In the genomic region with DNA sequence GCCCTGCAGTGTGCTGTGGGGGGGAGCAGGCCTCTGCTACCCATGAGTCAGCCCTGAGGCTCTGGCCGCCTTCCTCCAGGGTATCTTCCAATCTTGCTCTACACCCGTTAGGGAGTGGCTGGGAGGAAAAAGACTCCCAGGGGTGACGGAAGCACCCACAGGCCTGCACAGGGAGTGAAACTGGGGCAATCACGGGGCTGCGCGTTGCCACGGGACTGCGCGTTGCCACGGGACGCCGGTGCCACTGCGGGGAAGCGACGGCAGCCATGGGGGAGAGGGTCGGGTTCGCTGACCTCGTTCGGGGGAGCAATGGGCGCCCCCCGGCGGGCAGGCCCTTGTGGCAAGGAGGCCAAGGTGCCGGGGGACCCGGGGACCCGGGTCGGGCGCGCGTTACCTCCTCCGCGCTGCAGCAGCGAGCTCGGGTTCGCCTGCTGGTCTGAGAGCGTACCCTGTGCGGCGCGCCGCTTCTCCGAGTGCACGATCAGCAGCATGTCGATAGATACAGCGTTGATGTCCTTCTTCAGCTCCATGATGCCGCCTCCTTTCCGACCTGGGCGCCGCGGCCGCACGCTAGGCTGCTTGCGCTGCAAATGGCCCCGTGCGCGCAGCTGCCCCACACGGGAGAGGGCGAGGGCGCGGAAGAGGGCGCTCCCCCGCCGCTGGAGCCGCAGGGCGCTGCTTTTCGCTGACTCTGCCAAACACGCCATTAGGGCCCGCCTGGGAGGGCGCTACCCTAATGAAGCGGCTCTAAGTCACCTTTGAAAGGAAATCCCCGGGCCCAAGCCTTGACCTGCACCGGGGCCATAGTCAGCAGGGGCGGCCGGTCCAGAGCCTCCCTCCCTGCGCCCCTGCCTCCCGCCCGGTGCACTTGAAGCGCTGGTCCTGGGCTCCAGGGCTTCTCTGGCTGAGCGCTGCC, we compare ENCODE assay signal across 8 cellular contexts. TPM values are rescaled to one million over a fixed set of nuclear protein-coding genes. Genes with fewer than 3 reads are reported as not detected.
DNase-seq lines count a peak whose midpoint lies in the region; ATAC-seq and TF ChIP-seq lines count a peak whose summit lies in the region.

A gene with protein sequence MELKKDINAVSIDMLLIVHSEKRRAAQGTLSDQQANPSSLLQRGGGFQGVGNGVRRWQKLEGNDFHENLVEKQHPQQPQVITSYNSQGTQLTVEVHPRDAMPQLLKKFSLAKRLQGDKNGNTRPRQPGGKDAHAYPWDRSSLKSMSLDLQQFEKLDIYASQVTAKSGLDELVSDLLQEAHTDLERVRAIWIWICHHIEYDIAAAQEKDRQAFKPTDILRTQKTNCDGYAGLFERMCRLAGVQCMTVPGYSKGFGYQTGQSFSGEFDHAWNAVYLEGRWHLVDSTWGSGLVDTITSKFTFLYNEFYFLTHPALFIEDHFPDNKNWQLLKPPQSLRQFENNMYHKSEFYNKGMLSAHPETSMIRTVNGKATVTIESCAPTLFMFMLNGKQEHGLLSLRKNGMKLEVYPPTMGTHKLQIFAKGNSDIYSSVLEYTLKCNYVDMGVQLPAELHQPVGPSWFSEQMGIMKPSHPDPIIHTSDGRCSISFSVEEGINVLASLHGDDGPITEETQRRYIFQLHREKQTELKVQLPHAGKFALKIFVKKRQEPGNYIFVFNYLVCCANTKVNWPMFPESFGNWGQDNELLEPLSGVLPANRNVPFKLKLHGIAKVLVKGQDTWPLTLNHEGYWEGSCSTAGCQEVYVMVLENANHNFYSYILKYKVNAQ (minus strand): TSS at position 592 of the 916 bp plus-strand sequence. CDS start 62 bp downstream, at position 530.

- DNase-seq in HAP-1 (ENCODE audit: low spot score in 2 of 2) (peak; percentile 20 to 69), SK-MEL-5 (ENCODE audit: low read depth, low spot score) (peak; percentile 11), fibroblast of lung (ENCODE audit: low read depth in 2 of 2) (peak; percentile 28 to 60), dedifferentiated amniotic fluid mesenchymal stem cell (ENCODE audit: extremely low spot score) (no peak)
- DNase-seq in NK-92 treated with Interleukin-12 subunit alpha and Interleukin-12 subunit beta, amount 100 ng/mL, for 24 hours (lab: John Stamatoyannopoulos, UW): no peak

- H3K27ac ChIP-seq in fibroblast of lung (ENCODE audit: insufficient read depth, low read length) (no peak within 1 kb of the TSS), mucosa of rectum (ENCODE audit: low read depth in 2 of 2, low read length in 2 of 2) (no peak within 1 kb of the TSS)

- H3K9me3 ChIP-seq in HAP-1 (no peaks in the 10 kb centered on the region), fibroblast of lung (ENCODE audit: control insufficient read depth, insufficient read depth, low read depth, low read length) (no peaks in the 10 kb centered on the region), mucosa of rectum (ENCODE audit: control insufficient read depth in 2 of 2, low read length in 2 of 2) (no peaks in the 10 kb centered on the region)

- peak within 1 kb of the TSS; percentile 68 for H2AFZ ChIP-seq in fibroblast of lung (ENCODE audit: low read length)

- H3K36me3 ChIP-seq in HAP-1 (replicated peaks) (no peaks in the 10 kb centered on the region), fibroblast of lung (ENCODE audit: control insufficient read depth, insufficient read depth, low read length) (no peaks in the 10 kb centered on the region), mucosa of rectum (ENCODE audit: control insufficient read depth in 2 of 2, insufficient read depth in 2 of 2, low read length in 2 of 2) (no peaks in the 10 kb centered on the region)

- peaks cover 6% of the 10 kb centered on the region; the same call in 1 of the 2 replicates for H3K4me1 ChIP-seq in HAP-1
- no peaks in the 10 kb centered on the region for H3K4me1 ChIP-seq in fibroblast of lung (ENCODE audit: control insufficient read depth, extremely low read depth, insufficient read depth, low read length)
- no peaks in the 10 kb centered on the region for H3K4me1 ChIP-seq in mucosa of rectum (ENCODE audit: control insufficient read depth in 2 of 2, insufficient read depth in 2 of 2, low read length in 2 of 2)

- peak within 1 kb of the TSS; percentile 77 for H3K4me2 ChIP-seq in fibroblast of lung (ENCODE audit: extremely low read depth, insufficient read depth, low read length)

- TF ChIP-seq CTCF in fibroblast of lung (conservative IDR thresholded peaks at IDR 0.05 in 1 of 2, IDR thresholded peaks at IDR 0.05 in 1 of 2; ENCODE audit: low read depth in 1 of 2, low read length in 2 of 2): peak in 1 of 2 donors; percentile 11

- ATAC-seq in HG03565 (IDR thresholded peaks at IDR 0.05; ENCODE audit: unreplicated experiment) (no peak), GM21576 (IDR thresholded peaks at IDR 0.05; ENCODE audit: unreplicated experiment) (no peak)

- in situ Hi-C loops in HAP-1 (cut with MboI; ENCODE audit: low sequenced_read_pairs) (no loop called here), SK-MEL-5 (cut with HindIII; ENCODE audit: low pct_unique_long_range_greater_than_20kb, low sequenced_read_pairs) (no loop called here)

- H3K79me2 ChIP-seq in fibroblast of lung (ENCODE audit: control insufficient read depth, insufficient read depth, low read length): no peaks in the 10 kb centered on the region

- H3K27me3 ChIP-seq in HAP-1 (ENCODE audit: low read depth) (no peaks in the 10 kb centered on the region), fibroblast of lung (ENCODE audit: control insufficient read depth, insufficient read depth, low read length) (no peaks in the 10 kb centered on the region), mucosa of rectum (ENCODE audit: control insufficient read depth in 2 of 2, insufficient read depth in 2 of 2, low read length in 2 of 2) (peaks cover 3 to 5% of the 10 kb centered on the region in 2 donors)

- no peaks in the 10 kb centered on the region for H4K20me1 ChIP-seq in fibroblast of lung (ENCODE audit: control insufficient read depth, extremely low read depth, insufficient read depth, low read length)

- H3K9ac ChIP-seq in fibroblast of lung (ENCODE audit: insufficient read depth, low read length) (no peak within 1 kb of the TSS), mucosa of rectum (ENCODE audit: low read depth in 1 of 2, low read length in 2 of 2) (no peak within 1 kb of the TSS)

- H3K4me3 ChIP-seq in HAP-1 (peak within 1 kb of the TSS; percentile 28), fibroblast of lung (replicated peaks in 1 of 4; ENCODE audit: control extremely low read depth in 1 of 4, insufficient read depth in 1 of 4, low read depth in 3 of 4, low read length in 4 of 4) (peak within 1 kb of the TSS; percentile 34 to 53 (median 36)), mucosa of rectum (ENCODE audit: low read length in 2 of 2) (peak within 1 kb of the TSS; percentile 39 to 45)

RNA-seq across cellular contexts. Expression of the gene that starts here (rescaled TPM):
- total RNA-seq in SK-MEL-5 (2014; rRNA removed; shearing (Covaris generic)): not detected in 2 replicates
- polyA plus RNA-seq in SK-MEL-5 (2015; cell fraction: cytosol; rRNA removed): not detected in 2 replicates
- not detected in 2 replicates for polyA plus RNA-seq in SK-MEL-5 (2015; cell fraction: nucleus; rRNA removed)
- under 0.01 and 0.51 TPM in 2 replicates for total RNA-seq in fibroblast of lung
- polyA plus RNA-seq in fibroblast of lung: 0.12 and 0.35 TPM in 2 replicates
- 0.21 and 0.36 TPM in 2 replicates for polyA plus RNA-seq in fibroblast of lung (2012)
- polyA minus RNA-seq in fibroblast of lung (ENCODE audit: low replicate concordance): 0.48 and 1.2 TPM in 2 replicates

Comparison
In these comparisons a context has a peak if more than half of its experiments do, and no peak if none do; other contexts are left out.
1. Peak in DNase-seq in SK-MEL-5; RNA of the gene not detected or under 1 TPM.
2. DNase-seq: peak in HAP-1 (2 of 2) and fibroblast of lung (2 of 2); none in NK-92 treated with Interleukin-12 subunit alpha and Interleukin-12 subunit beta, amount 100 ng/mL, for 24 hours (single experiment) and dedifferentiated amniotic fluid mesenchymal stem cell (single experiment).
3. Peak in every context shown above with its lines, with median percentiles within 50 percentile points of each other: H3K4me3 ChIP-seq.